ENCODE assay signal across 12 cellular contexts in the genomic region with DNA sequence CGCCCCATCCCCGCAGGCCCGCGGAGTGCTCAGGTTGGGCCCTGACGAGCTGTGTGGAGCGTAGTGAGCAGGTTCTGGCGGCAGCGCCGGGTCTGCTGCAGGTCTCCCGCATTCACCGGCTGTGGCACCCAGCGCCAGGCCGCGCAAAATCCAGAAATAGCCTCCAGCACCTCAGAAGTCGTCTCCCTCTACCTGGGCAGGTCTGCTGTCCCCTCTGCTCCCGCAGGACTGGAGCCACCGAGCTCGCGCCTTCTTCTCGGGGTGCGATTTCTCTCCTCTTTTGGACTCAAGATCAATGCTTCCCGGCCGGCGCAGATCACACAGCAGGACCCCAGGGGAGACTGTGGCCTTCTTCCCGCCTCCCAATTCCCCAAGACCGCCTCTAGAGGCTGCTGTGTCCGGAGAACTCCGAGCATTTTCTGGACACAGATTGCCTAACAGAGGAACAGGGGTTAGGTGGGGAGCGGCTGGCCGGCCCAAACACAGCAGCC. TPM values are rescaled to one million over a fixed set of nuclear protein-coding genes. Genes with fewer than 3 reads are reported as not detected.
DNase-seq lines count a peak whose midpoint lies in the region; ATAC-seq, FAIRE-seq and TF ChIP-seq lines count a peak whose summit lies in the region.
"Had no signal": no experiment of that assay in that cellular context is flagged by ENCODE, and none has a peak within 500 bp of the region (broad histone marks: within the 10 kb centered on the region; RNA-seq: fewer than 3 reads in every experiment).

No MANE protein-coding gene starts in this region.

- POLR2A ChIA-PET in K562 (lab: Yijun Ruan, JAX): interaction anchor here (0.6 kb wide), 1 partner anchor 56 kb away, joined by 5 read pairs; no protein-coding TSS in a partner anchor

- H3K23ac ChIP-seq in mesenchymal stem cell (ENCODE audit: low read length in 2 of 2): no peak overlapping the region

- H2BK120ac ChIP-seq in mesenchymal stem cell (ENCODE audit: low read depth, low read length): no peak overlapping the region

- H4K20me1 ChIP-seq in GM23248 (ENCODE audit: insufficient read depth) (no peaks in the 10 kb centered on the region), K562 (replicated peaks; ENCODE audit: control insufficient read depth, insufficient read depth, low read length) (no peaks in the 10 kb centered on the region; the same call in 1 of the 2 replicates)

- H3K27ac Mint-ChIP-seq in CD14-positive monocyte: no peak overlapping the region

- H2BK12ac ChIP-seq in mesenchymal stem cell (ENCODE audit: low read length in 2 of 2): no peak overlapping the region

- no peak overlapping the region for H3K4ac ChIP-seq in mesenchymal stem cell (ENCODE audit: low read depth in 1 of 2, low read length in 2 of 2)

- H2AFZ ChIP-seq in GM23248: no peak overlapping the region
- no peak overlapping the region for H2AFZ ChIP-seq in K562 (ENCODE audit: low read depth, low read length)
- H2AFZ ChIP-seq in mesenchymal stem cell (ENCODE audit: low read depth, low read length): no peak overlapping the region

- intact Hi-C loops in K562 (cut with micrococcal nuclease) (no loop called here), CD14-positive monocyte (cut with micrococcal nuclease) (no loop called here)

- H4K91ac ChIP-seq in mesenchymal stem cell (ENCODE audit: low read length): no peak overlapping the region

- H3K36me3 ChIP-seq in GM23248 (ENCODE audit: low read depth): no peaks in the 10 kb centered on the region
- H3K36me3 ChIP-seq in K562 (ENCODE audit: control insufficient read depth, insufficient read depth, low read length): no peaks in the 10 kb centered on the region
- H3K36me3 ChIP-seq in mesenchymal stem cell (ENCODE audit: control insufficient read depth in 1 of 2, insufficient read depth in 2 of 2, low read depth in 1 of 2, low read length in 2 of 2): no peaks in the 10 kb centered on the region

- H2BK15ac ChIP-seq in mesenchymal stem cell (ENCODE audit: low read depth, poor library complexity, severe bottlenecking): no peak overlapping the region

- H3K9me3 ChIP-seq in GM23248 (ENCODE audit: low read depth) (no peaks in the 10 kb centered on the region), K562 (replicated peaks; ENCODE audit: control insufficient read depth, insufficient read depth, low read depth, low read length) (no peaks in the 10 kb centered on the region), mesenchymal stem cell (ENCODE audit: control insufficient read depth, low read length) (no peaks in the 10 kb centered on the region)

- no peaks in the 10 kb centered on the region for H3K9me1 ChIP-seq in K562 (ENCODE audit: control insufficient read depth, insufficient read depth, low read length)

- no peaks in the 10 kb centered on the region for H3K79me1 ChIP-seq in mesenchymal stem cell (replicated peaks; ENCODE audit: low read length, poor library complexity, severe bottlenecking)

- H3K4me3 ChIP-seq in AG10803 (ENCODE audit: low read length): no peak overlapping the region
- H3K4me3 ChIP-seq in GM23248: no peak overlapping the region
- H3K4me3 ChIP-seq in K562: no peak overlapping the region
- H3K4me3 ChIP-seq in mesenchymal stem cell (ENCODE audit: insufficient read depth in 1 of 2, low read depth in 1 of 2, low read length in 2 of 2): no peak overlapping the region

- in situ Hi-C loops in GM23248 (cut with MboI) (no loop called here), K562 (cut with MboI) (no loop called here)

- no peak overlapping the region for H2BK5ac ChIP-seq in mesenchymal stem cell (ENCODE audit: low read depth, low read length, poor library complexity, severe bottlenecking)

- peaks cover 98 to 100% (median 100%) of the 10 kb centered on the region in 3 donors for H3K27me3 Mint-ChIP-seq in CD14-positive monocyte (ENCODE audit: low read depth in 3 of 3)

- H3K79me2 ChIP-seq in GM23248 (ENCODE audit: insufficient read depth): no peaks in the 10 kb centered on the region
- no peaks in the 10 kb centered on the region for H3K79me2 ChIP-seq in K562 (ENCODE audit: control insufficient read depth, insufficient read depth, low read length)

- TF ChIP-seq EP300 in K562 (IDR thresholded peaks at IDR 0.05; ENCODE audit: low read length): no peak

- no peaks in the 10 kb centered on the region for H3K9me2 ChIP-seq in GM23248 (ENCODE audit: insufficient read depth)

- H3K27me3 ChIP-seq in GM23248 (replicated peaks; ENCODE audit: insufficient read depth): peaks cover 80% of the 10 kb centered on the region
- H3K27me3 ChIP-seq in K562 (ENCODE audit: control insufficient read depth in 2 of 2, insufficient read depth in 2 of 2, low read length in 2 of 2): peaks cover 7 to 42% of the 10 kb centered on the region in 2 experiments
- H3K27me3 ChIP-seq in mesenchymal stem cell (ENCODE audit: control insufficient read depth in 1 of 2, insufficient read depth in 1 of 2, low read length in 2 of 2): peaks cover 98 to 99% of the 10 kb centered on the region in 2 experiments

- no TSS peak for BruUV-seq in K562 (replicated peaks; lab: Mats Ljungman, UMichigan)

- peaks cover 0 to 10% of the 10 kb centered on the region in 2 donors for H3K36me3 Mint-ChIP-seq in CD14-positive monocyte

- FAIRE-seq in K562 (lab: Jason Lieb, UNC): no peak

- no peak overlapping the region for H3K4me2 ChIP-seq in GM23248 (ENCODE audit: unreplicated experiment)
- H3K4me2 ChIP-seq in K562 (ENCODE audit: insufficient read depth, low read length): no peak overlapping the region
- no peak overlapping the region for H3K4me2 ChIP-seq in mesenchymal stem cell (ENCODE audit: low read length, poor library complexity, severe bottlenecking)

- H3K9me3 Mint-ChIP-seq in CD14-positive monocyte: peaks cover 0 to 39% (median 18%) of the 10 kb centered on the region in 7 donors

- TF ChIP-seq RAD21 in K562 (CRISPR knock-in tag; conservative IDR thresholded peaks at IDR 0.05 in 1 of 2, IDR thresholded peaks at IDR 0.05 in 1 of 2): no peak

- H3K9ac ChIP-seq in GM23248 (no peak overlapping the region), K562 (ENCODE audit: insufficient read depth in 1 of 2, low read depth in 2 of 2, low read length in 2 of 2) (no peak overlapping the region), mesenchymal stem cell (ENCODE audit: low read length) (no peak overlapping the region)

- H3K4me1 ChIP-seq in GM23248 (ENCODE audit: insufficient read depth) (no peaks in the 10 kb centered on the region), K562 (replicated peaks in 1 of 2; ENCODE audit: control insufficient read depth in 2 of 2, insufficient read depth in 2 of 2, low read length in 2 of 2) (peaks cover 0 to 29% of the 10 kb centered on the region in 2 experiments; a peak in 3 of 5 replicates), mesenchymal stem cell (ENCODE audit: control insufficient read depth, insufficient read depth, low read depth, low read length) (peaks cover 10% of the 10 kb centered on the region)

- TF ChIP-seq CTCF in AG10803 (conservative IDR thresholded peaks at IDR 0.05; ENCODE audit: low read length): peak; percentile 33
- TF ChIP-seq CTCF in K562 (IDR thresholded peaks at IDR 0.05 in 2 of 3, conservative IDR thresholded peaks at IDR 0.05 in 1 of 3; ENCODE audit: insufficient read depth in 2 of 3, low read depth in 1 of 3, low read length in 3 of 3): no peak
- TF ChIP-seq CTCF in CD14-positive monocyte (IDR thresholded peaks at IDR 0.05): no peak

- WGBS in GM23248 (ENCODE audit: low coverage in 1 of 2, low lambda C conversion rate in 2 of 2, missing lambda C conversion rate in 2 of 2), 2 experiments: 26 to 28% methylated on average over 26 to 30 of the region's 30 CpGs
- WGBS in K562 (ENCODE audit: insufficient coverage, low coverage, missing lambda C conversion rate): 30% methylated on average over 13 of the region's 30 CpGs
- 4% methylated on average over 28 of the region's 30 CpGs for WGBS in mesenchymal stem cell

- H3F3A ChIP-seq in GM23248 (ENCODE audit: insufficient read depth): no peaks in the 10 kb centered on the region

- H3K4me3 Mint-ChIP-seq in CD14-positive monocyte: peak overlapping the region in 1 of 2 donors; percentile 72

- H3K18ac ChIP-seq in mesenchymal stem cell (ENCODE audit: low read depth in 1 of 2, low read length in 2 of 2): no peak overlapping the region

- no peak overlapping the region for H2AK5ac ChIP-seq in mesenchymal stem cell (ENCODE audit: low read length, severe bottlenecking)

- no peak overlapping the region for H4K8ac ChIP-seq in mesenchymal stem cell (ENCODE audit: low read length)

- CTCF ChIA-PET in K562 (lab: Yijun Ruan, JAX; ENCODE audit: low intra/inter-chr PET ratio): no interaction called here

- TF ChIP-seq POLR2A in K562 (conservative IDR thresholded peaks at IDR 0.05): no peak

- ATAC-seq in K562 (no peak), GM18907 (IDR thresholded peaks at IDR 0.05; ENCODE audit: unreplicated experiment) (no peak), GM18502 (IDR thresholded peaks at IDR 0.05; ENCODE audit: poor library complexity, unreplicated experiment) (no peak)

- no peak overlapping the region for H3K14ac ChIP-seq in mesenchymal stem cell (ENCODE audit: low read length in 2 of 2)

- H3K27ac ChIP-seq in GM23248 (no peak overlapping the region), K562 (ENCODE audit: extremely low read depth, low read depth, low read length) (no peak overlapping the region), mesenchymal stem cell (ENCODE audit: low read length, poor library complexity, severe bottlenecking) (no peak overlapping the region)
- H3K27ac ChIP-seq: RWPE1 had no signal

- H3K4me1 Mint-ChIP-seq in CD14-positive monocyte: peaks cover 30% of the 10 kb centered on the region

- no peak for DNase-seq in AG10803 (ENCODE audit: low read depth)
- DNase-seq in GM23248: peak; percentile 57
- peak in 1 of 4 experiments; percentile 14 for DNase-seq in K562 (ENCODE audit: extremely low read depth in 1 of 4, low spot score in 3 of 4)
- peak; percentile 33 for DNase-seq in mesenchymal stem cell
- DNase-seq in CD14-positive monocyte (ENCODE audit: low spot score): no peak
- no peak for DNase-seq in activated naive CD4-positive, alpha-beta T cell treated with Interleukin-2 at 50 U/mL for 16 hours
- DNase-seq: activated CD4-positive, alpha-beta T cell treated with anti-CD3 and anti-CD28 coated beads for 4 hours; DMS153; NCI-H1930 had no signal

RNA-seq across cellular contexts. Expression of a gene that starts 8.4 kb away (rescaled TPM):
- not detected in 2 replicates for total RNA-seq in GM23248 (2014; rRNA removed; shearing (Covaris generic))
- polyA plus RNA-seq in GM23248 (2016; fragmentation: Nextera tagmentation; extraction: Ambion mirVana) (not detected in 2 replicates), K562 (2011; rRNA removed) (3.3 and 12.0 TPM in 2 replicates), K562 (2014; fragmentation: Illumina TruSeq; extraction: Trizol) (0.21 and 0.22 TPM in 2 replicates), K562 (2014; fragmentation: Nextera tagmentation; extraction: Ambion mirVana) (under 1 TPM in 1 of 2 experiments, not detected in 1; 0.03 TPM), K562 (2014; rRNA removed) (0.24 and 0.45 TPM in 2 replicates), CD14-positive monocyte (not detected)
- total RNA-seq in K562 (2011; cell fraction: chromatin; rRNA removed; ENCODE audit: low replicate concordance): 0.23 and 0.76 TPM in 2 replicates
- 0.79 and 1.5 TPM in 2 replicates for total RNA-seq in K562 (2011; cell fraction: nucleolus; rRNA removed)
- 0.38 and 1.2 TPM in 2 replicates for total RNA-seq in K562 (2011; cell fraction: nucleoplasm; rRNA removed)
- total RNA-seq in K562 (2014; rRNA removed) (0.18 and 1.0 TPM in 2 replicates), K562 (2014; rRNA removed; fragmentation: Illumina TruSeq; extraction: Trizol) (0.07 and 0.13 TPM in 2 replicates), K562 (2015; rRNA removed; fragmentation: Illumina TruSeq; extraction: Trizol) (0.11 and 0.15 TPM in 2 replicates), K562 (2021) (0.33 and 0.47 TPM in 2 replicates)
- polyA plus RNA-seq in K562 (2011; cell fraction: cytosol; rRNA removed): 8.7 and 11.8 TPM in 2 replicates
- polyA plus RNA-seq in K562 (2011; cell fraction: nucleus; rRNA removed): 10.7 and 22.6 TPM in 2 replicates
- 0.14 and 0.16 TPM in 2 replicates for polyA plus RNA-seq in K562 (2012)
- 4.8 and 6.2 TPM in 2 replicates for polyA minus RNA-seq in K562 (2011; rRNA and poly(A)+ RNA removed)
- 2.8 and 7.5 TPM in 2 replicates for polyA minus RNA-seq in K562 (2011; cell fraction: cytosol; rRNA and poly(A)+ RNA removed)
- 3.2 and 9.1 TPM in 2 replicates for polyA minus RNA-seq in K562 (2011; cell fraction: nucleus; rRNA and poly(A)+ RNA removed)
- polyA plus RNA-seq in mesenchymal stem cell (2013, experiment 1 of 2): not detected
- not detected for polyA plus RNA-seq in mesenchymal stem cell (2013, experiment 2 of 2)

Comparison
In these comparisons a context has a peak if more than half of its experiments do, and no peak if none do; other contexts are left out.
1. DNase-seq: peak in GM23248 (single experiment) and mesenchymal stem cell (single experiment); none in AG10803 (single experiment), CD14-positive monocyte (single experiment) and activated naive CD4-positive, alpha-beta T cell treated with Interleukin-2 at 50 U/mL for 16 hours (single experiment).